Comparison of ENCODE assay signal across 29 cellular contexts in genomic region chr1:211800925-211801607, GRCh38.
"Had no signal": no experiment of that assay in that cellular context is flagged by ENCODE, and none has a peak within 500 bp of the region (broad histone marks: within the 10 kb centered on the region; RNA-seq: fewer than 3 reads in every experiment).

No MANE protein-coding gene starts in this region.

- H3K9me3 ChIP-seq: body of pancreas, colonic mucosa had no signal

- H3K27me3 Mint-ChIP-seq: activated CD4-positive, alpha-beta memory T cell treated with anti-CD3 and anti-CD28 coated beads for 36 hours; activated CD4-positive, alpha-beta T cell treated with anti-CD3 and anti-CD28 coated beads for 36 hours; activated CD4-positive, alpha-beta T cell treated with anti-CD3 and anti-CD28 coated beads, Interleukin-2, amount 10 ng/mL, durations not matched to agents 24 days and 14 days; activated naive CD4-positive, alpha-beta T cell treated with anti-CD3 and anti-CD28 coated beads, Interleukin-2, amount 50 U/mL, for 24 hours; activated naive CD8-positive, alpha-beta T cell treated with anti-CD3 and anti-CD28 coated beads for 36 hours; activated naive CD8-positive, alpha-beta T cell treated with anti-CD3 and anti-CD28 coated beads, Interleukin-2, amount 50 U/mL, for 24 hours had no signal

- H3K36me3 ChIP-seq: colonic mucosa had no signal

- H3K4me1 Mint-ChIP-seq: activated CD4-positive, alpha-beta T cell treated with anti-CD3 and anti-CD28 coated beads for 36 hours; activated CD4-positive, alpha-beta T cell treated with anti-CD3 and anti-CD28 coated beads, Interleukin-2, amount 10 ng/mL, durations not matched to agents 24 days and 14 days; activated naive CD8-positive, alpha-beta T cell treated with anti-CD3 and anti-CD28 coated beads, Interleukin-2, amount 50 U/mL, for 24 hours had no signal

- ATAC-seq: activated CD4-positive, alpha-beta T cell treated with anti-CD3 and anti-CD28 coated beads for 36 hours; activated naive CD8-positive, alpha-beta T cell treated with anti-CD3 and anti-CD28 coated beads, Interleukin-2, amount 50 U/mL, for 24 hours; activated T-cell treated with anti-CD3 and anti-CD28 coated beads, Interleukin-2, amount 50 U/mL, for 4 hours; body of pancreas; esophagus mucosa had no signal

- H3K27ac ChIP-seq: adrenal gland, body of pancreas, colonic mucosa, epithelial cell of prostate had no signal

- H3K27ac Mint-ChIP-seq: activated CD4-positive, alpha-beta memory T cell treated with anti-CD3 and anti-CD28 coated beads for 36 hours; activated CD4-positive, alpha-beta T cell treated with anti-CD3 and anti-CD28 coated beads for 36 hours; activated CD4-positive, alpha-beta T cell treated with anti-CD3 and anti-CD28 coated beads, Interleukin-2, amount 10 ng/mL, durations not matched to agents 24 days and 14 days; activated naive CD4-positive, alpha-beta T cell treated with anti-CD3 and anti-CD28 coated beads for 36 hours; activated naive CD4-positive, alpha-beta T cell treated with anti-CD3 and anti-CD28 coated beads, Interleukin-2, amount 50 U/mL, for 24 hours; activated naive CD8-positive, alpha-beta T cell treated with anti-CD3 and anti-CD28 coated beads for 36 hours; activated naive CD8-positive, alpha-beta T cell treated with anti-CD3 and anti-CD28 coated beads, Interleukin-2, amount 50 U/mL, for 24 hours; activated T-helper 2 cell treated with anti-CD3 and anti-CD28 coated beads, Interferon-gamma antibody, Interleukin-2, Interleukin-4, amounts not matched to agents 10 μg/mL and 5 μg/mL and 100 μg/mL, durations not matched to agents 14 hours and 24 hours and 36 hours had no signal

- H3K4me3 Mint-ChIP-seq: activated CD4-positive, alpha-beta memory T cell treated with anti-CD3 and anti-CD28 coated beads for 36 hours; activated CD4-positive, alpha-beta T cell treated with anti-CD3 and anti-CD28 coated beads for 36 hours; activated CD4-positive, alpha-beta T cell treated with anti-CD3 and anti-CD28 coated beads, Interleukin-2, amount 10 ng/mL, durations not matched to agents 24 days and 14 days; activated naive CD4-positive, alpha-beta T cell treated with anti-CD3 and anti-CD28 coated beads for 36 hours; activated naive CD4-positive, alpha-beta T cell treated with anti-CD3 and anti-CD28 coated beads, Interleukin-2, amount 50 U/mL, for 24 hours; activated naive CD8-positive, alpha-beta T cell treated with anti-CD3 and anti-CD28 coated beads for 36 hours; activated naive CD8-positive, alpha-beta T cell treated with anti-CD3 and anti-CD28 coated beads, Interleukin-2, amount 50 U/mL, for 24 hours; activated T-cell treated with anti-CD3 and anti-CD28 coated beads, Interleukin-2, amount 50 U/mL, for 4 hours had no signal

- DNase-seq: activated CD4-positive, alpha-beta memory T cell treated with anti-CD3 and anti-CD28 coated beads for 36 hours; activated CD4-positive, alpha-beta T cell treated with anti-CD3 and anti-CD28 coated beads for 36 hours; activated CD4-positive, alpha-beta T cell treated with anti-CD3 and anti-CD28 coated beads, Interleukin-2, amount 10 ng/mL, durations not matched to agents 24 days and 14 days; activated CD4-positive, CD25-positive, alpha-beta regulatory T cell; activated CD4-positive, CD25-positive, alpha-beta regulatory T cell treated with anti-CD3 and anti-CD28 coated beads, Interleukin-2, amount 50 U/mL, for 72 hours; activated CD8-positive, alpha-beta memory T cell treated with anti-CD3 and anti-CD28 coated beads for 24 hours; activated effector memory CD4-positive, alpha-beta T cell treated with anti-CD3 and anti-CD28 coated beads, Interleukin-2, amount 50 U/mL, for 16 hours; activated naive CD4-positive, alpha-beta T cell treated with anti-CD3 and anti-CD28 coated beads for 36 hours; activated naive CD8-positive, alpha-beta T cell treated with anti-CD3 and anti-CD28 coated beads for 36 hours; activated naive CD8-positive, alpha-beta T cell treated with anti-CD3 and anti-CD28 coated beads, Interleukin-2, amount 50 U/mL, for 24 hours; activated T-cell treated with anti-CD3 and anti-CD28 coated beads, Interleukin-2, amount 50 U/mL, for 4 hours; adrenal gland; amygdala; aorta; body of pancreas; central memory CD4-positive, alpha-beta T cell; cerebellar nuclear complex; colonic mucosa; effector CD8-positive, alpha-beta T cell; foreskin fibroblast; head of caudate nucleus; T-helper 2 cell had no signal

- H3K4me3 ChIP-seq: adrenal gland, body of pancreas, colonic mucosa had no signal

- H3K4me1 ChIP-seq: body of pancreas, colonic mucosa had no signal

- H3K27me3 ChIP-seq: adrenal gland, body of pancreas, colonic mucosa had no signal

- FAIRE-seq: endometrium, endothelial cell of umbilical vein, frontal cortex had no signal
